Comparison of ENCODE assay signal across 23 cellular contexts in genomic region chr11:108718466-108718865, GRCh38.
"Had no signal": no experiment of that assay in that cellular context is flagged by ENCODE, and none has a peak within 500 bp of the region (broad histone marks: within the 10 kb centered on the region; RNA-seq: fewer than 3 reads in every experiment).

No MANE protein-coding gene starts in this region.

- H3K9me3 Mint-ChIP-seq: activated CD8-positive, alpha-beta T cell treated with anti-CD3 and anti-CD28 coated beads for 36 hours; activated T-helper 2 cell treated with anti-CD3 and anti-CD28 coated beads, Interferon-gamma antibody, Interleukin-2, Interleukin-4, amounts not matched to agents 10 μg/mL and 5 μg/mL and 100 μg/mL, durations not matched to agents 14 hours and 24 hours and 36 hours; central memory CD8-positive, alpha-beta T cell; memory B cell; stimulated activated effector memory CD8-positive, alpha-beta T cell treated with anti-CD3 and anti-CD28 coated beads, Interleukin-12 subunit alpha, Interleukin-12 subunit beta, amount 100 ng/mL, for 72 hours had no signal

- H3K9ac ChIP-seq: parathyroid adenoma had no signal

- DNase-seq: activated CD4-positive, alpha-beta T cell treated with anti-CD3 and anti-CD28 coated beads for 48 hours; activated CD4-positive, CD25-positive, alpha-beta regulatory T cell; activated CD8-positive, alpha-beta T cell treated with anti-CD3 and anti-CD28 coated beads for 36 hours; activated naive CD4-positive, alpha-beta T cell treated with Interleukin-2 at 50 U/mL for 16 hours; activated T-cell treated with anti-CD3 and anti-CD28 coated beads, Interleukin-2, amount 50 U/mL, for 24 hours; aorta; heart left ventricle; left ventricle myocardium superior; naive thymus-derived CD8-positive, alpha-beta T cell; sigmoid colon; stimulated activated CD4-positive, alpha-beta T cell treated with anti-CD3 and anti-CD28 coated beads, Interleukin-4, amount 100 ng/mL, for 24 hours; stomach; T-helper 9 cell; trophoblast cell had no signal

- H3K27me3 ChIP-seq: gastroesophageal sphincter, heart left ventricle, neutrophil, sigmoid colon, stomach, vagina had no signal

- H3K9me3 ChIP-seq: gastroesophageal sphincter, heart left ventricle, neutrophil, sigmoid colon, stomach, vagina had no signal

- H3K4me3 Mint-ChIP-seq: activated CD8-positive, alpha-beta T cell treated with anti-CD3 and anti-CD28 coated beads for 36 hours; activated T-cell treated with anti-CD3 and anti-CD28 coated beads, Interleukin-2, amount 50 U/mL, for 24 hours; central memory CD8-positive, alpha-beta T cell; memory B cell; naive thymus-derived CD8-positive, alpha-beta T cell; stimulated activated effector memory CD8-positive, alpha-beta T cell treated with anti-CD3 and anti-CD28 coated beads, Interleukin-12 subunit alpha, Interleukin-12 subunit beta, amount 100 ng/mL, for 72 hours had no signal

- H3K36me3 ChIP-seq: neutrophil had no signal

- H3K4me1 ChIP-seq: gastroesophageal sphincter, heart left ventricle, parathyroid adenoma, stomach, vagina had no signal

- H3K27me3 Mint-ChIP-seq: activated CD8-positive, alpha-beta T cell treated with anti-CD3 and anti-CD28 coated beads for 36 hours; activated T-cell treated with anti-CD3 and anti-CD28 coated beads, Interleukin-2, amount 50 U/mL, for 24 hours; central memory CD8-positive, alpha-beta T cell; memory B cell; naive thymus-derived CD8-positive, alpha-beta T cell had no signal

- H3K4me3 ChIP-seq: coronary artery, gastroesophageal sphincter, heart left ventricle, sigmoid colon, stomach, vagina had no signal

- H3K27ac Mint-ChIP-seq: activated CD8-positive, alpha-beta T cell treated with anti-CD3 and anti-CD28 coated beads for 36 hours; activated T-cell treated with anti-CD3 and anti-CD28 coated beads, Interleukin-2, amount 50 U/mL, for 24 hours; activated T-helper 2 cell treated with anti-CD3 and anti-CD28 coated beads, Interferon-gamma antibody, Interleukin-2, Interleukin-4, amounts not matched to agents 10 μg/mL and 5 μg/mL and 100 μg/mL, durations not matched to agents 14 hours and 24 hours and 36 hours; memory B cell; stimulated activated effector memory CD8-positive, alpha-beta T cell treated with anti-CD3 and anti-CD28 coated beads, Interleukin-12 subunit alpha, Interleukin-12 subunit beta, amount 100 ng/mL, for 72 hours had no signal
